Comparison of ENCODE assay signal across 34 cellular contexts in genomic region chr5:64019746-64020145, GRCh38. TPM values are rescaled to one million over a fixed set of nuclear protein-coding genes. Genes with fewer than 3 reads are reported as not detected.
"Had no signal": no experiment of that assay in that cellular context is flagged by ENCODE, and none has a peak within 500 bp of the region (broad histone marks: within the 10 kb centered on the region; RNA-seq: fewer than 3 reads in every experiment).

No MANE protein-coding gene starts in this region.

- H3K27me3 ChIP-seq: left lung, right atrium auricular region, right lobe of liver, tibial nerve, uterus had no signal

- DNase-seq: hippocampal formation; kidney; left colon; left lung; lower lobe of right lung; mammary epithelial cell; mesenchymal stem cell; naive B cell; natural killer cell; nephron progenitor cell; ovary; right lobe of liver; stimulated activated CD4-positive, alpha-beta T cell treated with anti-CD3 and anti-CD28 coated beads, Interleukin-1b, Interleukin-23, amount 100 ng/mL, for 48 hours; stimulated activated CD4-positive, alpha-beta T cell treated with anti-CD3 and anti-CD28 coated beads, Interleukin-2, amount 100 ng/mL, for 48 hours; stimulated activated CD4-positive, alpha-beta T cell treated with anti-CD3 and anti-CD28 coated beads, Interleukin-4, amount 100 ng/mL, for 4 hours; stimulated activated CD8-positive, alpha-beta memory T cell treated with anti-CD3 and anti-CD28 coated beads, Interleukin-4, amount 100 ng/mL, for 48 hours; stimulated activated naive CD4-positive, alpha-beta T cell treated with Interleukin-2 at 50 U/mL for 16 hours; stimulated activated naive CD8-positive, alpha-beta T cell treated with anti-CD3 and anti-CD28 coated beads, Interleukin-15, amount 100 ng/mL, for 72 hours; substantia nigra; uterus had no signal

- H3K9me3 ChIP-seq: left lung, lower lobe of right lung, ovary, right atrium auricular region, right lobe of liver, tibial nerve, uterus had no signal

- H3K27ac Mint-ChIP-seq: mesothelial cell of epicardium; naive B cell; natural killer cell; nephron progenitor cell; progenitor cell of endocrine pancreas; stimulated activated memory B cell treated with anti-CD40 and anti-IgM and Interleukin-4, amounts not matched to agents 10 μg/mL and 1 μg/mL and 100 μg/mL, for 72 hours; stimulated activated naive CD8-positive, alpha-beta T cell treated with anti-CD3 and anti-CD28 coated beads, Interleukin-15, amount 100 ng/mL, for 72 hours; type B pancreatic cell had no signal

- FAIRE-seq: islet of Langerhans had no signal

- H3K4me1 ChIP-seq: left lung, lower lobe of right lung, right atrium auricular region, right lobe of liver, tibial nerve, uterus had no signal

- ATAC-seq: left colon; left lung; lower lobe of right lung; natural killer cell; right lobe of liver; stimulated activated memory B cell treated with anti-CD40 and anti-IgM and Interleukin-4, amounts not matched to agents 10 μg/mL and 1 μg/mL and 100 μg/mL, for 72 hours; stimulated activated naive CD8-positive, alpha-beta T cell treated with anti-CD3 and anti-CD28 coated beads, Interleukin-15, amount 100 ng/mL, for 72 hours had no signal

- H3K27ac ChIP-seq: left lung, lower lobe of right lung, ovary, right atrium auricular region, right lobe of liver, tibial nerve, uterus had no signal

- H3K4me3 Mint-ChIP-seq: mesothelial cell of epicardium; naive B cell; natural killer cell; nephron progenitor cell; stimulated activated memory B cell treated with anti-CD40 and anti-IgM and Interleukin-4, amounts not matched to agents 10 μg/mL and 1 μg/mL and 100 μg/mL, for 72 hours; stimulated activated naive CD8-positive, alpha-beta T cell treated with anti-CD3 and anti-CD28 coated beads, Interleukin-15, amount 100 ng/mL, for 72 hours; type B pancreatic cell had no signal

- H3K4me1 Mint-ChIP-seq: mesothelial cell of epicardium; naive B cell; natural killer cell; nephron progenitor cell; stimulated activated memory B cell treated with anti-CD40 and anti-IgM and Interleukin-4, amounts not matched to agents 10 μg/mL and 1 μg/mL and 100 μg/mL, for 72 hours; stimulated activated naive CD8-positive, alpha-beta T cell treated with anti-CD3 and anti-CD28 coated beads, Interleukin-15, amount 100 ng/mL, for 72 hours had no signal

- H3K9me3 Mint-ChIP-seq: mesothelial cell of epicardium; nephron progenitor cell; stimulated activated memory B cell treated with anti-CD40 and anti-IgM and Interleukin-4, amounts not matched to agents 10 μg/mL and 1 μg/mL and 100 μg/mL, for 72 hours; type B pancreatic cell had no signal

- H3K27me3 Mint-ChIP-seq: naive B cell; progenitor cell of endocrine pancreas; stimulated activated memory B cell treated with anti-CD40 and anti-IgM and Interleukin-4, amounts not matched to agents 10 μg/mL and 1 μg/mL and 100 μg/mL, for 72 hours; stimulated activated naive CD8-positive, alpha-beta T cell treated with anti-CD3 and anti-CD28 coated beads, Interleukin-15, amount 100 ng/mL, for 72 hours; type B pancreatic cell had no signal

- H3K4me3 ChIP-seq: left lung, lower lobe of right lung, ovary, right atrium auricular region, right lobe of liver, smooth muscle cell, tibial nerve, uterus had no signal

- H3K36me3 ChIP-seq: left lung, lower lobe of right lung, ovary, right atrium auricular region, right lobe of liver, tibial nerve, uterus had no signal

- H3K36me3 Mint-ChIP-seq: mesothelial cell of epicardium; naive B cell; natural killer cell; stimulated activated memory B cell treated with anti-CD40 and anti-IgM and Interleukin-4, amounts not matched to agents 10 μg/mL and 1 μg/mL and 100 μg/mL, for 72 hours; type B pancreatic cell had no signal

RNA-seq across cellular contexts. Expression of gene HTR1A, which starts 57.5 kb away (rescaled TPM):
- total RNA-seq: kidney, left colon, left lung, liver, lower lobe of right lung, mammary epithelial cell, mesothelial cell of epicardium, mononuclear cell, natural killer cell, omental fat pad, progenitor cell of endocrine pancreas, pulmonary artery endothelial cell, right atrium auricular region, skeletal muscle tissue, smooth muscle cell, tibial nerve had no signal
- polyA plus RNA-seq: liver, mammary epithelial cell, smooth muscle cell, thymus had no signal
